Comparison of ENCODE assay signal across 8 cellular contexts in the genomic region with DNA sequence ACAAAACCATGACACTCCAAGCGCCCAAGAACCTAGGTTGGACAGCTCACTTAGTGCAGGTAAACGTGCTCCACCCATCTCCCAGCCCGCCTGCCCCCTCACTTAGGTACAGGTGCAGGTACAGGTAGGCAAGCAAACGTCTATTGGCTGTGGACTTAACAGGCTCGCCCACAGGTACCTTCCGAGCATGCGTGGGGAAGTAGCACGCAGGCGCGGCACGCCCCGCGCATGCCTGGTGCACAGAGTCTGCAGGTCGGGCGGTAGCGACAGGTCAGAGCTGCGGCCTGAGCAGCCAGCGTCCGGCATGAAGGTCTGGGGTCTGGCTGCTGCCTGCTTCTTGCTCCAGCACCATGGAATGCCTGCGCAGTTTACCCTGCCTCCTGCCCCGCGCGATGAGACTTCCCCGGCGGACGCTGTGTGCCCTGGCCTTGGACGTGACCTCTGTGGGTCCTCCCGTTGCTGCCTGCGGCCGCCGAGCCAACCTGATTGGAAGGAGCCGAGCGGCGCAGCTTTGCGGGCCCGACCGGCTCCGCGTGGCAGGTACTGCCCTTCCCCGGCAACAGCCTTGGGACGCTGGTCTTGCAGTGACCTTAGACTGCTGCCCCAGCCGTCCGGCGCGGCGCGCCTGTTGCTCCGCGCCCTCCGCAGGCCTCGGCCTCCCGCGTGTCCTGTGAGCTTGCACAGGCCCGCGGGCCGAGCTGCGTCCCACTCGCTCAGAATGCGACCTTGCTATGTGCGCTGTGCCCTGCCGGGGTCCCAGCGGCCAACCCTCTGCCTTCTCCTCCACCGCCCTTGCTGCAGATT. TPM values are rescaled to one million over a fixed set of nuclear protein-coding genes. Genes with fewer than 3 reads are reported as not detected.
DNase-seq lines count a peak whose midpoint lies in the region; ATAC-seq and TF ChIP-seq lines count a peak whose summit lies in the region.

Gene MRS2 (plus strand): TSS at position 240 of the 804 bp plus-strand sequence. CDS start 111 bp downstream, at position 351.

- H3K9ac ChIP-seq in IMR-90 (ENCODE audit: low read depth, low read length) = peak within 1 kb of the TSS; percentile 85
- H3K9ac ChIP-seq in mucosa of stomach (ENCODE audit: low read length) = peak within 1 kb of the TSS; percentile 88

- peak within 1 kb of the TSS; percentile 56; the same call in 1 of the 2 replicates for H3K56ac ChIP-seq in IMR-90 (ENCODE audit: extremely low read depth, insufficient read depth, low read length)

- no peaks in the 10 kb centered on the region for H3K9me3 Mint-ChIP-seq in activated T-cell treated with anti-CD3 and anti-CD28 coated beads, Interleukin-2, amount 50 U/mL, for 4 hours

- in situ Hi-C loops in IMR-90 (cut with MboI; ENCODE audit: low sequenced_read_pairs) = no loop called here

- H3K4me1 ChIP-seq in IMR-90 (ENCODE audit: control insufficient read depth, insufficient read depth, low read length) (no peaks in the 10 kb centered on the region; the same call in 1 of the 2 replicates), PC-9 (replicated peaks; ENCODE audit: insufficient read depth) (peaks cover 30% of the 10 kb centered on the region), esophagus (ENCODE audit: control insufficient read depth in 2 of 2, insufficient read depth in 2 of 2, low read length in 1 of 2) (no peaks in the 10 kb centered on the region), mucosa of stomach (ENCODE audit: control insufficient read depth, insufficient read depth, low read length) (peaks cover 4% of the 10 kb centered on the region)

- no peak within 1 kb of the TSS for H2AK5ac ChIP-seq in IMR-90 (ENCODE audit: low read depth, low read length)

- H3K27ac ChIP-seq in IMR-90 (ENCODE audit: insufficient read depth, low read length) (peak within 1 kb of the TSS; percentile 42), PC-9 (no peak within 1 kb of the TSS), esophagus (ENCODE audit: low read depth in 2 of 2, low read length in 1 of 2) (peak within 1 kb of the TSS; percentile 10 to 56)

- H2AK9ac ChIP-seq in IMR-90 (replicated peaks; ENCODE audit: low read depth, low read length, poor library complexity) = peak within 1 kb of the TSS; percentile 94

- TF ChIP-seq CTCF in IMR-90 (conservative IDR thresholded peaks at IDR 0.05; ENCODE audit: low read depth, low read length) = no peak
- no peak for TF ChIP-seq CTCF in PC-9 (conservative IDR thresholded peaks at IDR 0.05)

- H2AFZ ChIP-seq in IMR-90 (replicated peaks; ENCODE audit: low read length, poor library complexity) = peak within 1 kb of the TSS; percentile 100
- peak within 1 kb of the TSS; percentile 98 for H2AFZ ChIP-seq in PC-9

- H3K27me3 ChIP-seq in IMR-90 (ENCODE audit: control insufficient read depth, insufficient read depth, low read length) = no peaks in the 10 kb centered on the region
- H3K27me3 ChIP-seq in PC-9 (ENCODE audit: insufficient read depth, low read depth) = no peaks in the 10 kb centered on the region
- no peaks in the 10 kb centered on the region for H3K27me3 ChIP-seq in esophagus (ENCODE audit: control insufficient read depth in 1 of 2, insufficient read depth in 2 of 2, low read length in 2 of 2)
- peaks cover 4% of the 10 kb centered on the region for H3K27me3 ChIP-seq in mucosa of stomach (ENCODE audit: control insufficient read depth, insufficient read depth, low read length)

- peaks cover 10 to 27% of the 10 kb centered on the region in 2 experiments for H3K79me1 ChIP-seq in IMR-90 (ENCODE audit: low read depth in 1 of 2, low read length in 2 of 2)

- no peaks in the 10 kb centered on the region for H3K9me2 ChIP-seq in PC-9 (ENCODE audit: insufficient read depth)

- CTCF ChIA-PET in IMR-90 (lab: Yijun Ruan, JAX) = interaction anchor here (1.0 kb wide), 1 partner anchor 14 kb away, joined by 3 read pairs; no protein-coding TSS in a partner anchor
- CTCF ChIA-PET in PC-9 (lab: Charles Lee) = interaction anchor here (0.5 kb wide), 1 partner anchor 121 kb away, joined by 8 read pairs; no protein-coding TSS in a partner anchor

- H4K91ac ChIP-seq in IMR-90 (ENCODE audit: insufficient read depth, low read depth, low read length) = peak within 1 kb of the TSS; percentile 88

- H3K4me3 Mint-ChIP-seq in activated T-cell treated with anti-CD3 and anti-CD28 coated beads, Interleukin-2, amount 50 U/mL, for 4 hours = peak within 1 kb of the TSS; percentile 95

- H3K14ac ChIP-seq in IMR-90 (replicated peaks; ENCODE audit: low read depth, low read length) = peak within 1 kb of the TSS; percentile 89

- peaks cover 54% of the 10 kb centered on the region for H3K79me2 ChIP-seq in PC-9 (ENCODE audit: low read depth)

- H2BK20ac ChIP-seq in IMR-90 (ENCODE audit: low read depth, low read length) = no peak within 1 kb of the TSS

- 0 out of 2 replicates have a peak within 1 kb of the TSS, but pooled peaks have one; percentile 31 for H2BK120ac ChIP-seq in IMR-90 (ENCODE audit: low read depth, low read length)

- BruUV-seq in IMR-90 (replicated peaks; lab: Mats Ljungman, UMichigan) (no TSS peak), PC-9 (replicated peaks; lab: Mats Ljungman, UMichigan) (TSS peak; percentile 62)

- no peak for TF ChIP-seq RAD21 in IMR-90 (IDR thresholded peaks at IDR 0.05; ENCODE audit: low read length)

- peak within 1 kb of the TSS; percentile 98 for H3K4me2 ChIP-seq in IMR-90 (ENCODE audit: low read depth, low read length)
- peak within 1 kb of the TSS; percentile 92 for H3K4me2 ChIP-seq in PC-9

- H3K23ac ChIP-seq in IMR-90 (ENCODE audit: low read depth, low read length) = peak within 1 kb of the TSS; percentile 94

- peak; percentile 95 for ATAC-seq in GM21529 (IDR thresholded peaks at IDR 0.05; ENCODE audit: unreplicated experiment)
- peak; percentile 93 for ATAC-seq in IMR-90 (ENCODE audit: low read depth)
- ATAC-seq in activated T-cell treated with anti-CD3 and anti-CD28 coated beads, Interleukin-2, amount 50 U/mL, for 4 hours = peak; percentile 97

- peak within 1 kb of the TSS; percentile 67 for H3K4me3 ChIP-seq in IMR-90 (ENCODE audit: insufficient read depth, low read depth, low read length)
- peak within 1 kb of the TSS; percentile 76 for H3K4me3 ChIP-seq in PC-9
- peak within 1 kb of the TSS; percentile 92 to 95 for H3K4me3 ChIP-seq in esophagus (ENCODE audit: low read depth in 1 of 2, low read length in 2 of 2)
- peak within 1 kb of the TSS; percentile 99 for H3K4me3 ChIP-seq in mucosa of stomach (ENCODE audit: low read length)

- peak within 1 kb of the TSS; percentile 89 to 99 for H4K8ac ChIP-seq in IMR-90 (ENCODE audit: low read depth in 2 of 2, low read length in 2 of 2)

- peak within 1 kb of the TSS; percentile 46 for H2BK5ac ChIP-seq in IMR-90 (ENCODE audit: low read depth, low read length, poor library complexity, severe bottlenecking)

- peaks cover 20% of the 10 kb centered on the region for H3K27me3 Mint-ChIP-seq in activated T-cell treated with anti-CD3 and anti-CD28 coated beads, Interleukin-2, amount 50 U/mL, for 4 hours (ENCODE audit: low read depth)

- 3% methylated on average over 43 of the region's 63 CpGs; no CpG with 5 or more reads in 1 of the 2 experiments for WGBS in IMR-90 (ENCODE audit: extremely low coverage in 2 of 2, insufficient read length in 1 of 2), 2 experiments
- WGBS in esophagus, 2 donors = 0 to 1% methylated on average over 61 to 63 of the region's 63 CpGs

- peaks cover 23% of the 10 kb centered on the region for H3K4me1 Mint-ChIP-seq in activated T-cell treated with anti-CD3 and anti-CD28 coated beads, Interleukin-2, amount 50 U/mL, for 4 hours (ENCODE audit: low read depth)

- DNase-seq in DMS153 treated with DMSO at 0.1 percent for 48 hours (lab: John Stamatoyannopoulos, UW; ENCODE audit: unreplicated experiment) (peak; percentile 79), IMR-90 (peak; percentile 66), PC-9 (peak; percentile 94 to 96)
- peak; percentile 70 for DNase-seq in activated T-cell treated with anti-CD3 and anti-CD28 coated beads, Interleukin-2, amount 50 U/mL, for 4 hours
- peak; percentile 45 to 59 for DNase-seq in stimulated activated CD8-positive, alpha-beta memory T cell treated with anti-CD3 and anti-CD28 coated beads, Interleukin-7, amount 100 ng/mL, for 1 hour (ENCODE audit: low read depth in 2 of 2)

- H3K36me3 ChIP-seq in IMR-90 (ENCODE audit: control insufficient read depth, insufficient read depth, low read length) (peaks cover 5% of the 10 kb centered on the region), PC-9 (ENCODE audit: low read depth) (peaks cover 25% of the 10 kb centered on the region), esophagus (ENCODE audit: control insufficient read depth in 2 of 2, insufficient read depth in 2 of 2, low read length in 1 of 2) (peaks cover 0 to 4% of the 10 kb centered on the region in 2 donors), mucosa of stomach (ENCODE audit: control insufficient read depth, insufficient read depth, low read length) (no peaks in the 10 kb centered on the region)

- H4K20me1 ChIP-seq in IMR-90 (ENCODE audit: insufficient read depth, low read length) = no peaks in the 10 kb centered on the region; the same call in 1 of the 2 replicates
- H4K20me1 ChIP-seq in PC-9 (ENCODE audit: insufficient read depth) = peaks cover 8% of the 10 kb centered on the region

- H3K36me3 Mint-ChIP-seq in activated T-cell treated with anti-CD3 and anti-CD28 coated beads, Interleukin-2, amount 50 U/mL, for 4 hours (ENCODE audit: insufficient read depth) = peaks cover 1% of the 10 kb centered on the region

- H3K9me3 ChIP-seq in IMR-90 (ENCODE audit: control insufficient read depth, insufficient read depth, low read length) (no peaks in the 10 kb centered on the region), PC-9 (ENCODE audit: insufficient read depth, low read depth) (no peaks in the 10 kb centered on the region), esophagus (ENCODE audit: control insufficient read depth in 2 of 2, insufficient read depth in 1 of 2, low read depth in 1 of 2, low read length in 1 of 2) (no peaks in the 10 kb centered on the region), mucosa of stomach (ENCODE audit: control insufficient read depth, low read length) (no peaks in the 10 kb centered on the region)

- dilution Hi-C loops in IMR-90 (cut with HindIII; ENCODE audit: low sequenced_read_pairs, unreplicated experiment) = no loop called here

- peak within 1 kb of the TSS; percentile 16; the same call in 1 of the 2 replicates for H3K18ac ChIP-seq in IMR-90 (ENCODE audit: low read depth, low read length)

- no peak within 1 kb of the TSS for H2BK15ac ChIP-seq in IMR-90 (ENCODE audit: low read depth, low read length)

- H3K9me1 ChIP-seq in IMR-90 (ENCODE audit: insufficient read depth, low read length) = peaks cover 2% of the 10 kb centered on the region; the same call in 1 of the 2 replicates

- H3K4ac ChIP-seq in IMR-90 (ENCODE audit: low read depth, low read length) = peak within 1 kb of the TSS; percentile 86

- H4K5ac ChIP-seq in IMR-90 (ENCODE audit: low read depth, low read length) = peak within 1 kb of the TSS; percentile 96

- intact Hi-C loops in IMR-90 (cut with micrococcal nuclease) = no loop called here
- intact Hi-C loops in PC-9 (cut with micrococcal nuclease; ENCODE audit: unreplicated experiment) = no loop called here

- TF ChIP-seq POLR2A in IMR-90 (IDR thresholded peaks at IDR 0.05; ENCODE audit: low read depth, low read length) = no peak

- no peaks in the 10 kb centered on the region; the same call in 1 of the 2 replicates for H3F3A ChIP-seq in PC-9 (ENCODE audit: insufficient read depth, low read depth)

- POLR2A ChIA-PET in IMR-90 (lab: Charles Lee; ENCODE audit: unreplicated experiment) (no interaction called here), PC-9 (lab: Charles Lee; ENCODE audit: unreplicated experiment) (interaction anchor here (0.5 to 0.7 kb wide), 7 partner anchors 71 to 1087 kb away, joined by 3 to 13 read pairs (median 4); no protein-coding TSS in a partner anchor)

RNA-seq across cellular contexts. Expression of gene MRS2, which starts in this region (rescaled TPM):
- total RNA-seq in IMR-90 (2012; rRNA removed) (8.8 and 16.9 TPM in 2 replicates), PC-9 (2021) (43.5 and 49.7 TPM in 2 replicates)
- polyA plus RNA-seq in IMR-90 (2012; rRNA removed) (8.7 and 11.1 TPM in 2 replicates), esophagus (10 to 100 TPM in 1 of 2 donors, 1 to 10 TPM in 1; 9.4 to 10.8 TPM)
- polyA plus RNA-seq in IMR-90 (2012; cell fraction: cytosol; rRNA removed) = 3.1 and 4.6 TPM in 2 replicates
- 8.2 and 13.5 TPM in 2 replicates for polyA plus RNA-seq in IMR-90 (2012; cell fraction: nucleus; rRNA removed; ENCODE audit: low replicate concordance)
- 10 to 100 TPM; 23.6 to 28.5 (median 25.0) TPM for total RNA-seq in activated T-cell treated with anti-CD3 and anti-CD28 coated beads, Interleukin-2, amount 50 U/mL, for 4 hours
